ENCODE assay signal across 8 cellular contexts in the genomic region with DNA sequence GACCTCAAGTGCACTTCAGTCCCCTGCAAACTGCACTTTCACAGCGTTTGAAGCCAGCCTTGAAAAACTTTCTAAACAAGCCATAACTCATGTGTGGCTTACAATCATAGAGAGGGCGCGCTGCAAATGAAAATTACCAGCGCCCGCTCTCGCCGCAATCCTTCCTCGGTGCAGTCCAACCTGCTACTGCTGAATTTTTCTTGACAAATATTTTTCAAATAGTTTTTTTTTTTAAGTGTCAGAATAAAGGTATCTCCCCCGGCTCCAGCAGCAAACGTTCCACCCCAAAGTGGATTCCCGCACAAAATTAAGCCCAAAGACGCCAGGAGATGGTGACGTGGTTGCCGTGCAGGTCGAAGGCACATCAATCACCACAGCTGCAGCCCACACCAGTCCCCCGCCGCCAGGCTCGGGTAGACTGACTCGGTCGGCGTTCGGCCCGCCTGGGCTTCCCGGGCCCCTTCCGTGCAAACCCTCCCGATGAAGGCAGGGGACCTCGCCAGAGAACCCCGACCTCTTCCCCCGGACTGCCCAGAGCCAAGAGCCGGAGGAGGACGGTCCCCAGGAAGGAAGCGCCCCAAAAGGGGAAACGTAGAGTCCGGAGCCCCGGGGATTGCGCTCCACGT.
A peak's percentile ranks its signal among the peaks of the same experiment; 100 is the strongest.
DNase-seq lines count a peak whose midpoint lies in the region; ATAC-seq and TF ChIP-seq lines count a peak whose summit lies in the region.

No MANE protein-coding gene starts in this region.

- peak; percentile 20 for ATAC-seq in HG02610 (IDR thresholded peaks at IDR 0.05; ENCODE audit: unreplicated experiment)
- peak; percentile 19 for ATAC-seq in memory B cell (ENCODE audit: low read depth)

- DNase-seq in GM12864 (ENCODE audit: low read depth) (no peak), NCI-H187 treated with DMSO at 0.1 percent for 48 hours (lab: John Stamatoyannopoulos, UW) (peak; percentile 27), memory B cell (ENCODE audit: low spot score in 2 of 2) (peak; percentile 23 to 46), 8988T (no peak)
- peak; percentile 47 for DNase-seq in activated CD4-positive, alpha-beta T cell treated with anti-CD3 and anti-CD28 coated beads, Interleukin-2, amount 50 U/mL, for 1 hour
- peak; percentile 40 for DNase-seq in stimulated activated CD8-positive, alpha-beta memory T cell treated with anti-CD3 and anti-CD28 coated beads, Interleukin-4, amount 100 ng/mL, for 24 hours (ENCODE audit: low read depth)

- H3K27ac ChIP-seq in duodenal mucosa (ENCODE audit: low read depth, low read length), result peak overlapping the region; percentile 93

- peak overlapping the region; percentile 98 for H3K4me3 Mint-ChIP-seq in memory B cell

- no peaks in the 10 kb centered on the region for H3K9me3 Mint-ChIP-seq in memory B cell

- H3K9me3 ChIP-seq in duodenal mucosa (ENCODE audit: control insufficient read depth in 1 of 2, low read length in 2 of 2), result no peaks in the 10 kb centered on the region

- H3K4me1 ChIP-seq in duodenal mucosa (ENCODE audit: control insufficient read depth in 1 of 2, insufficient read depth in 2 of 2, low read length in 2 of 2), result peaks cover 22 to 23% of the 10 kb centered on the region in 2 donors

- peak overlapping the region; percentile 61 to 87 for H3K9ac ChIP-seq in duodenal mucosa (ENCODE audit: low read depth in 1 of 2, low read length in 2 of 2)

- H3K4me3 ChIP-seq in GM12864 (ENCODE audit: low read depth, low read length) (peak overlapping the region; percentile 98), duodenal mucosa (ENCODE audit: low read depth in 1 of 2, low read length in 2 of 2) (peak overlapping the region; percentile 73 to 76)

- no peak for TF ChIP-seq CTCF in GM12864 (IDR thresholded peaks at IDR 0.05; ENCODE audit: low read depth, low read length, missing control alignments)

- peaks cover 25% of the 10 kb centered on the region for H3K4me1 Mint-ChIP-seq in memory B cell

- H3K27ac Mint-ChIP-seq in memory B cell, result peak overlapping the region; percentile 95

- peaks cover 4% of the 10 kb centered on the region for H3K36me3 Mint-ChIP-seq in memory B cell

- H3K27me3 ChIP-seq in duodenal mucosa (ENCODE audit: control insufficient read depth in 1 of 2, insufficient read depth in 2 of 2, low read length in 2 of 2), result no peaks in the 10 kb centered on the region

- no peaks in the 10 kb centered on the region for H3K36me3 ChIP-seq in duodenal mucosa (ENCODE audit: control insufficient read depth in 1 of 2, insufficient read depth in 2 of 2, low read length in 2 of 2)

- H3K27me3 Mint-ChIP-seq in memory B cell, result no peaks in the 10 kb centered on the region

Comparison
In these comparisons a context has a peak if more than half of its experiments do, and no peak if none do; other contexts are left out.
1. DNase-seq: peak in NCI-H187 treated with DMSO at 0.1 percent for 48 hours (single experiment), activated CD4-positive, alpha-beta T cell treated with anti-CD3 and anti-CD28 coated beads, Interleukin-2, amount 50 U/mL, for 1 hour (single experiment), memory B cell (2 of 2) and stimulated activated CD8-positive, alpha-beta memory T cell treated with anti-CD3 and anti-CD28 coated beads, Interleukin-4, amount 100 ng/mL, for 24 hours (single experiment); none in GM12864 (single experiment) and 8988T (single experiment).